Comparison of ENCODE assay signal across 1 cellular context in the genomic region with DNA sequence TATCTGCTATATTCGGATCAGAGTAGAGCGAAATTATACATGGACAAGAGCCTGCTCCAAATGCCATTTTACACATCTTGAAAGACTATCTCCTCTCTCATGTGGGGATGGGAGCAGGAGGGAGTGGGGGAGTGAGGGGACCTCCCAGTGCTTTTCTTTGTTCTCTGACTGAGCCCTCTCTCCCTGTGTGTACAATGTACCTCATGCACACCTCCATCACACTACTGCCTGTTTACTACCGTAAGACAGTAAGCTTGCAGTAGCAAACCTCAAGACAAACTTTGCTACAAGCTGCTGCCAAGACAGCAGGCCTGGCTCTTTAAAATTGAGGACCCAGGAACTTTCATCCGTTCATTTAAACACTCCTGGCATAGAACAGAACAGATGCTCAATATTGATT.
TF ChIP-seq lines count a peak whose summit lies in the region.

No MANE protein-coding gene starts in this region.

TF ChIP-seq in H1, 55 proteins besides CTCF, POLR2A, EP300 and RAD21:
- TF ChIP-seq ZNF274 (IDR thresholded peaks at IDR 0.05; ENCODE audit: borderline replicate concordance, extremely low read depth, low read length) (no peak), HDAC6 (IDR thresholded peaks at IDR 0.05; ENCODE audit: low read depth, low read length) (no peak), CEBPB (IDR thresholded peaks at IDR 0.05; ENCODE audit: low read depth, low read length) (no peak), MAFK (IDR thresholded peaks at IDR 0.05; ENCODE audit: low read depth, low read length) (no peak), TBP (IDR thresholded peaks at IDR 0.05; ENCODE audit: low read depth, low read length) (no peak), CBX5 (IDR thresholded peaks at IDR 0.05; ENCODE audit: low read depth, low read length) (no peak), JUN (IDR thresholded peaks at IDR 0.05; ENCODE audit: low read depth, low read length) (no peak)
